1 cellular context compared by ENCODE assay signal in genomic region chr6:30211899-30212298, GRCh38.
TF ChIP-seq lines count a peak whose summit lies in the region.

No MANE protein-coding gene starts in this region.

TF ChIP-seq in HCT116, 20 proteins besides CTCF, POLR2A, EP300 and RAD21 (continued from another document):
- TF ChIP-seq, protein P1, sequence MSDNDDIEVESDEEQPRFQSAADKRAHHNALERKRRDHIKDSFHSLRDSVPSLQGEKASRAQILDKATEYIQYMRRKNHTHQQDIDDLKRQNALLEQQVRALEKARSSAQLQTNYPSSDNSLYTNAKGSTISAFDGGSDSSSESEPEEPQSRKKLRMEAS (IDR thresholded peaks at IDR 0.05): no peak
- TF ChIP-seq SP1 (IDR thresholded peaks at IDR 0.05; ENCODE audit: low read depth): no peak
- no peak for TF ChIP-seq TCF7L2 (IDR thresholded peaks at IDR 0.05; ENCODE audit: borderline replicate concordance, extremely low read depth, insufficient read depth, insufficient read length)
- no peak for TF ChIP-seq SIN3A (IDR thresholded peaks at IDR 0.05; ENCODE audit: low read depth)
